In the genomic region with DNA sequence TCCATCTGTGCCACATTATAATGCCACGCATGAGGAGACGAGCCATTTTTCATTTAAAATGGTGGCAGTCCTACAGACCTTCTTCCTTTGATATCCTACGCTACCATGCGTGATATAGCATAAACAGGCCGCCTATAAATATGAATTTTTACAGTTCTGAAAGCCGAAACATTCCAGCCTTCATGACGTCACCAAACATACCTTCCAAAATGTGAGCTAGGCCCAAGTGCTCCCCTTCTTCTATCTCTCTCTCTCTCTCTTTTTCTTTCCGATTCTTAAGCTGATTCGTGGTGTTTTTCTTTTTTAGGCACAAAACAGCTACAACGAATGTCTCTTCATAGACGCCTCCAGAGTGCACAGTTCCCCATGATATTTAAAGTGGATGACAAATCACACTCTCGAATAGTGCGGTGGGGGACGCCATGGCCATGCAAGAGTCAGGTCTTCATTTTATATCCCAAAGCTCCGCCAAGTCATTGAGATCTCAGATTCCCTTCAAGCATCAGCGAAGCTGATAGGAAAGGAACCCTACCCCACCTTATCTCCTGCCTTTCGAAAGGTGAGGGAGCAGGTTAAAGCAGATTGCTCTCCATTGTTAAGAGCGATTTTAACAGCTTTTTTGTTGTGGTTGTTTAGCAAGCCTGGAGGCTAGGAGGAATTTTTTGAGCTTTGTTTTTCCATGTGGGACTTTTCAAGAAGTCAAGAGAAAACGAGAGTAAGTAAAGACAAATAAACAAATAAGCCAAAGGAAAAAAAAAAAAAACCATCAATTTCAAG, we compare ENCODE assay signal across 26 cellular contexts.
"Had no signal": no experiment of that assay in that cellular context is flagged by ENCODE, and none has a peak within 500 bp of the region (broad histone marks: within the 10 kb centered on the region; RNA-seq: fewer than 3 reads in every experiment).

No MANE protein-coding gene starts in this region.

- H3K4me3 ChIP-seq: coronary artery, esophagus squamous epithelium, heart right ventricle, pancreas, stomach, thyroid gland, vagina had no signal

- H3K36me3 ChIP-seq: esophagus squamous epithelium, heart right ventricle, pancreas, stomach, thyroid gland, vagina had no signal

- H3K27ac ChIP-seq: coronary artery, esophagus squamous epithelium, heart right ventricle, pancreas, stomach, thyroid gland, vagina had no signal

- H3K9me3 ChIP-seq: esophagus squamous epithelium, pancreas, thyroid gland, vagina had no signal

- ATAC-seq: heart right ventricle; left lobe of liver; naive thymus-derived CD4-positive, alpha-beta T cell; pancreas; sciatic nerve; stimulated activated effector memory CD8-positive, alpha-beta T cell treated with anti-CD3 and anti-CD28 coated beads, Interleukin-12 subunit alpha, Interleukin-12 subunit beta, amount 100 ng/mL, for 72 hours had no signal

- FAIRE-seq: endometrium, kidney, pancreas had no signal

- H3K27me3 ChIP-seq: esophagus squamous epithelium, pancreas, stomach, thyroid gland, vagina had no signal

- H3K4me1 ChIP-seq: esophagus squamous epithelium, heart right ventricle, pancreas, stomach, thyroid gland, vagina had no signal

- DNase-seq: dermis blood vessel endothelial cell; effector memory CD4-positive, alpha-beta T cell; erythroblast; esophagus squamous epithelium; foreskin melanocyte; glutamatergic neuron; heart right ventricle; hippocampal formation; kidney; mesenchymal stem cell; midbrain; naive thymus-derived CD4-positive, alpha-beta T cell; occipital lobe; pancreas; stimulated activated CD4-positive, alpha-beta T cell treated with anti-CD3 and anti-CD28 coated beads, Interleukin-2, amount 100 ng/mL, for 24 hours; stimulated activated CD4-positive, alpha-beta T cell treated with anti-CD3 and anti-CD28 coated beads, Interleukin-4, amount 100 ng/mL, for 24 hours; stimulated activated naive CD4-positive, alpha-beta T cell treated with Interleukin-2 at 50 U/mL for 16 hours; stomach; thyroid gland; trophoblast cell had no signal
